Comparison of ENCODE assay signal across 21 cellular contexts in the genomic region with DNA sequence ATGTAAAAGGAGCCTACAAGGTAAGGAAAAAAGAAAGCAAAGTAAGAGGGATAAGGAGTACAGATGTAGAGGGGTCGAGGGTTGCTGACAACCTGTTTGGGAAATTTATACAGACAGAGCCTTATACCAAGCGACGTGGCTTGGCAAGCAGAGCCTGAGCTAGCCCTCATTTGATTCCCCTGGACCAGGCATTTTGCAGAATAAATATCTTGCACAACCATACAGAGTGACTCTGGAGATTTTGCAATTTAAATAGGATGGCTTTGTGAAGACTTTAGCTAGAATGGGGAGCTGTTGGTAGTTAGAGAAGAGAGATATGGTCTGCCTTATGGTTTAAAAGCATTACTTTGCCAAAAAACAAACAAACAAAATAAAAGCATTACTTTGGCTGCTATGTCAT.
"Had no signal": no experiment of that assay in that cellular context is flagged by ENCODE, and none has a peak within 500 bp of the region (broad histone marks: within the 10 kb centered on the region; RNA-seq: fewer than 3 reads in every experiment).

No MANE protein-coding gene starts in this region.

- DNase-seq: activated CD4-positive, alpha-beta T cell treated with anti-CD3 and anti-CD28 coated beads, Interleukin-2, amount 50 U/mL, for 1 hour; activated CD8-positive, alpha-beta T cell treated with anti-CD3 and anti-CD28 coated beads for 36 hours; activated gamma-delta T cell treated with Interleukin-2 at 50 U/mL for 16 hours; activated naive CD4-positive, alpha-beta T cell treated with anti-CD3 and anti-CD28 coated beads, Interleukin-2, amount 50 U/mL, for 16 hours; activated naive CD8-positive, alpha-beta T cell treated with anti-CD3 and anti-CD28 coated beads, Interleukin-2, amount 50 U/mL, for 24 hours; activated T-cell treated with anti-CD3 and anti-CD28 coated beads, Interleukin-2, amount 50 U/mL, for 4 hours; aorta; body of pancreas; dermis blood vessel endothelial cell; effector CD4-positive, alpha-beta T cell; esophagus squamous epithelium; kidney glomerular epithelial cell; left lung; mucosa of descending colon; spleen; stimulated activated naive CD4-positive, alpha-beta T cell had no signal

- H3K36me3 ChIP-seq: esophagus squamous epithelium, left lung, right atrium auricular region, spleen, tibial nerve had no signal

- H3K4me3 ChIP-seq: body of pancreas, esophagus squamous epithelium, left lung, lung, mucosa of descending colon, right atrium auricular region, spleen, tibial nerve had no signal

- H3K27ac ChIP-seq: body of pancreas, esophagus squamous epithelium, right atrium auricular region, tibial nerve had no signal

- H3K4me1 ChIP-seq: body of pancreas, right atrium auricular region, tibial nerve had no signal

- ATAC-seq: activated naive CD8-positive, alpha-beta T cell treated with anti-CD3 and anti-CD28 coated beads, Interleukin-2, amount 50 U/mL, for 24 hours; activated T-cell treated with anti-CD3 and anti-CD28 coated beads, Interleukin-2, amount 50 U/mL, for 4 hours; body of pancreas; left lung; mucosa of descending colon; natural killer cell treated with Interleukin-12 subunit alpha and Interleukin-12 subunit beta and Interleukin-15 and Interleukin-18, amount 100 ng/mL, for 72 hours; WTC11 had no signal

- H3K9me3 ChIP-seq: body of pancreas, esophagus squamous epithelium, left lung, mucosa of descending colon, right atrium auricular region, spleen, tibial nerve had no signal

- H3K27me3 ChIP-seq: body of pancreas, esophagus squamous epithelium, left lung, right atrium auricular region, spleen, tibial nerve had no signal
